In genomic region chr2:212913902-212914301, GRCh38 we compare ENCODE assay signal across 12 cellular contexts.
"Had no signal": no experiment of that assay in that cellular context is flagged by ENCODE, and none has a peak within 500 bp of the region (broad histone marks: within the 10 kb centered on the region; RNA-seq: fewer than 3 reads in every experiment).

No MANE protein-coding gene starts in this region.

- H3K9me3 ChIP-seq: pancreas, stomach, testis had no signal

- H3K27ac Mint-ChIP-seq: activated naive CD8-positive, alpha-beta T cell treated with anti-CD3 and anti-CD28 coated beads, Interleukin-2, amount 10 ng/mL, durations not matched to agents 7 days and 5 days; activated T-helper 1 cell treated with anti-CD3 and anti-CD28 coated beads, Interleukin-12 subunit alpha, Interleukin-12 subunit beta, Interleukin-2, Interleukin-4 antibody, amounts not matched to agents 30 ng/mL and 10 ng/mL and 1 ng/mL, durations not matched to agents 14 hours and 24 hours and 36 hours had no signal

- H3K36me3 Mint-ChIP-seq: activated naive CD8-positive, alpha-beta T cell treated with anti-CD3 and anti-CD28 coated beads, Interleukin-2, amount 10 ng/mL, durations not matched to agents 7 days and 5 days had no signal

- H3K4me3 Mint-ChIP-seq: activated naive CD8-positive, alpha-beta T cell treated with anti-CD3 and anti-CD28 coated beads, Interleukin-2, amount 10 ng/mL, durations not matched to agents 7 days and 5 days; activated T-helper 1 cell treated with anti-CD3 and anti-CD28 coated beads, Interleukin-12 subunit alpha, Interleukin-12 subunit beta, Interleukin-2, Interleukin-4 antibody, amounts not matched to agents 30 ng/mL and 10 ng/mL and 1 ng/mL, durations not matched to agents 14 hours and 24 hours and 36 hours had no signal

- H3K4me3 ChIP-seq: pancreas, stomach, testis had no signal

- ATAC-seq: pancreas had no signal

- H3K27ac ChIP-seq: pancreas, testis had no signal

- H3K36me3 ChIP-seq: pancreas, stomach had no signal

- H3K9me3 Mint-ChIP-seq: activated T-helper 1 cell treated with anti-CD3 and anti-CD28 coated beads, Interleukin-12 subunit alpha, Interleukin-12 subunit beta, Interleukin-2, Interleukin-4 antibody, amounts not matched to agents 30 ng/mL and 10 ng/mL and 1 ng/mL, durations not matched to agents 14 hours and 24 hours and 36 hours had no signal

- H3K27me3 Mint-ChIP-seq: activated naive CD8-positive, alpha-beta T cell treated with anti-CD3 and anti-CD28 coated beads, Interleukin-2, amount 10 ng/mL, durations not matched to agents 7 days and 5 days had no signal

- H3K27me3 ChIP-seq: pancreas, stomach, testis had no signal

- DNase-seq: activated CD4-positive, CD25-positive, alpha-beta regulatory T cell treated with anti-CD3 and anti-CD28 coated beads, Interleukin-2, amount 50 U/mL, for 72 hours; activated naive CD4-positive, alpha-beta T cell; activated naive CD8-positive, alpha-beta T cell treated with anti-CD3 and anti-CD28 coated beads, Interleukin-2, amount 10 ng/mL, durations not matched to agents 7 days and 5 days; aorta; effector memory CD4-positive, alpha-beta T cell; hippocampal formation; pancreas; stimulated activated CD4-positive, alpha-beta T cell treated with anti-CD3 and anti-CD28 coated beads, Interleukin-12 subunit alpha, Interleukin-12 subunit beta, amount 100 ng/mL, for 4 hours; stimulated activated CD4-positive, alpha-beta T cell treated with anti-CD3 and anti-CD28 coated beads, Interleukin-2, amount 100 ng/mL, for 24 hours; stomach; testis had no signal
